Comparison of ENCODE assay signal across 21 cellular contexts in the genomic region with DNA sequence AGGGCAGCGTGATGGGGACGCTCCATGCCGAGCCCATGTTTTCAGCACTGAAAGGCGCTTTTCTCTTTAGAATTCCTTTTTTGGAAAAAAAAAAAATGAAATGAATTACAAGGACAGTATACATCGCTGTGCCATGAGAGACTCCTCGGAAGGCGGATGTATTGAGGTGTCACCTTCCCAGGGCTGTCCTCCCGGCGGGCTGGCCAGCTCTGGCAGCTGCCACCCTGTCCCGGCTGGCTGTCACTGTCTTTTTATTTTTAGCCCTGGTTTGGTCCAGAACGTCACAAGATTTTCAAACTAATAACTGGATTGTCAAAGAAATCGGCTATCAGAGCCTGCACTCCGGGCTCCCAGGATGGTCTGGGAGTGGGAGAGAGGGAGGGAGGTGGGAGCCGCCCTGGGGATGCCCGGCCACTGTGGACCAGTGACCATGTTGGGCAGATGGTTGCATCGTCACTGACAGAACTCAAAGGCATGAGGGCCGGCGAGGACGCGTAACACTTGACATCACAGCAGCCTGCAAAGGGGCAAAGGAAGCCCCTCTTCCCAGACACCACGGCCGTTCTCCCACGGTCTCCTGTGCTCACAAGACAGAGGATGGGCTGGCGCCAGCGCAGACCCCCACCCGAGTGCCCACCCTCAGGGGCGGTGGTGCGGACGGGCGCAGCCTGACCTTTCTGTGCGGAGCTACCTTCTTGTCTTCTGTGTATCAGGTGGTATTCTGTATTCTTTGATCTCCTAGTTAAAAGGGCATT.
DNase-seq lines count a peak whose midpoint lies in the region; ATAC-seq and TF ChIP-seq lines count a peak whose summit lies in the region.
"Had no signal": no experiment of that assay in that cellular context is flagged by ENCODE, and none has a peak within 500 bp of the region (broad histone marks: within the 10 kb centered on the region; RNA-seq: fewer than 3 reads in every experiment).

No MANE protein-coding gene starts in this region.

- H3K36me3 Mint-ChIP-seq in HFFc6 (ENCODE audit: low read depth) = peaks cover 6% of the 10 kb centered on the region
- peaks cover 0 to 27% (median 2%) of the 10 kb centered on the region in 3 donors for H3K36me3 Mint-ChIP-seq in CD8-positive, alpha-beta memory T cell

- DNase-seq in HFFc6 = no peak
- no peak for DNase-seq in breast epithelium (ENCODE audit: low spot score in 2 of 2)
- DNase-seq in heart right ventricle = peak in 1 of 2 donors; percentile 8
- no peak for DNase-seq in osteoblast (ENCODE audit: insufficient read length, low spot score, missing footprints)
- no peak for DNase-seq in GOT3 (lab: John Stamatoyannopoulos, UW)
- no peak for DNase-seq in Peyer's patch
- no peak for DNase-seq in CD8-positive, alpha-beta memory T cell
- DNase-seq: activated CD4-positive, CD25-positive, alpha-beta regulatory T cell treated with anti-CD3 and anti-CD28 coated beads, Interleukin-2, amount 50 U/mL, for 72 hours; activated CD8-positive, alpha-beta T cell treated with anti-CD3 and anti-CD28 coated beads, Interleukin-2, amount 10 ng/mL, durations not matched to agents 7 days and 5 days; KG1; kidney glomerular epithelial cell; mesendoderm; naive thymus-derived CD4-positive, alpha-beta T cell; NCI-H2171; small intestine; SW 1271 had no signal

- peaks cover 10% of the 10 kb centered on the region for H4K20me1 ChIP-seq in osteoblast (ENCODE audit: insufficient read depth, low read length)

- H3K36me3 ChIP-seq in breast epithelium (no peaks in the 10 kb centered on the region), heart right ventricle (peaks cover 0 to 11% (median 0%) of the 10 kb centered on the region in 9 donors), osteoblast (ENCODE audit: insufficient read depth, low read length) (no peaks in the 10 kb centered on the region), Peyer's patch (peaks cover 0 to 3% (median 0%) of the 10 kb centered on the region in 3 donors)
- peaks cover 9% of the 10 kb centered on the region for H3K36me3 ChIP-seq in CD8-positive, alpha-beta memory T cell (ENCODE audit: insufficient read depth, low read length)
- H3K36me3 ChIP-seq: HAP-1 had no signal

- TF ChIP-seq CTCF in HFFc6 (IDR thresholded peaks at IDR 0.05) = no peak
- no peak for TF ChIP-seq CTCF in breast epithelium (IDR thresholded peaks at IDR 0.05)
- no peak for TF ChIP-seq CTCF in heart right ventricle (IDR thresholded peaks at IDR 0.05)
- no peak for TF ChIP-seq CTCF in osteoblast (IDR thresholded peaks at IDR 0.05; ENCODE audit: extremely low read depth, low read depth, low read length)
- TF ChIP-seq CTCF in Peyer's patch (IDR thresholded peaks at IDR 0.05) = no peak

- peaks cover 6% of the 10 kb centered on the region; the same call in 1 of the 2 replicates for H3K9me3 Mint-ChIP-seq in HFFc6
- no peaks in the 10 kb centered on the region for H3K9me3 Mint-ChIP-seq in CD8-positive, alpha-beta memory T cell
- H3K9me3 Mint-ChIP-seq: central memory CD8-positive, alpha-beta T cell; stimulated activated memory B cell treated with anti-CD40 and anti-IgM and Interleukin-4, amounts not matched to agents 10 μg/mL and 1 μg/mL and 100 μg/mL, for 72 hours had no signal

- no peaks in the 10 kb centered on the region for H3K4me1 ChIP-seq in breast epithelium
- peaks cover 5 to 23% (median 16%) of the 10 kb centered on the region in 9 donors for H3K4me1 ChIP-seq in heart right ventricle
- peaks cover 15% of the 10 kb centered on the region for H3K4me1 ChIP-seq in osteoblast (ENCODE audit: insufficient read depth, low read length)
- no peaks in the 10 kb centered on the region for H3K4me1 ChIP-seq in Peyer's patch
- no peaks in the 10 kb centered on the region for H3K4me1 ChIP-seq in CD8-positive, alpha-beta memory T cell (ENCODE audit: insufficient read depth, low read length)
- H3K4me1 ChIP-seq: HAP-1 had no signal

- H2AFZ ChIP-seq in osteoblast (ENCODE audit: low read length) = peak overlapping the region; percentile 89

- H3K4me3 Mint-ChIP-seq in HFFc6 = no peak overlapping the region; the same call in 1 of the 2 replicates
- no peak overlapping the region for H3K4me3 Mint-ChIP-seq in CD8-positive, alpha-beta memory T cell
- H3K4me3 Mint-ChIP-seq: activated CD8-positive, alpha-beta T cell treated with anti-CD3 and anti-CD28 coated beads, Interleukin-2, amount 10 ng/mL, durations not matched to agents 7 days and 5 days; central memory CD8-positive, alpha-beta T cell; naive thymus-derived CD4-positive, alpha-beta T cell; stimulated activated memory B cell treated with anti-CD40 and anti-IgM and Interleukin-4, amounts not matched to agents 10 μg/mL and 1 μg/mL and 100 μg/mL, for 72 hours had no signal

- peaks cover 4 to 8% of the 10 kb centered on the region in 2 donors for H3K9me3 ChIP-seq in breast epithelium
- H3K9me3 ChIP-seq in heart right ventricle = peaks cover 0 to 8% (median 0%) of the 10 kb centered on the region in 11 donors
- no peaks in the 10 kb centered on the region for H3K9me3 ChIP-seq in osteoblast (ENCODE audit: low read depth, low read length)
- no peaks in the 10 kb centered on the region for H3K9me3 ChIP-seq in Peyer's patch
- no peaks in the 10 kb centered on the region for H3K9me3 ChIP-seq in CD8-positive, alpha-beta memory T cell (ENCODE audit: low read length)
- H3K9me3 ChIP-seq: HAP-1 had no signal

- no peaks in the 10 kb centered on the region for H3K79me2 ChIP-seq in osteoblast (ENCODE audit: insufficient read depth, low read length)

- intact Hi-C loops in breast epithelium (cut with DNase I; ENCODE audit: low total_unique reads) (no loop called here), heart right ventricle (cut with DNase I) (no loop called here)

- POLR2A ChIA-PET in CD8-positive, alpha-beta memory T cell (lab: Charles Lee) = no interaction called here

- H3K27ac Mint-ChIP-seq in HFFc6 = peak overlapping the region; percentile 24; the same call in 1 of the 2 replicates
- H3K27ac Mint-ChIP-seq in CD8-positive, alpha-beta memory T cell = no peak overlapping the region
- H3K27ac Mint-ChIP-seq: activated CD8-positive, alpha-beta T cell treated with anti-CD3 and anti-CD28 coated beads, Interleukin-2, amount 10 ng/mL, durations not matched to agents 7 days and 5 days; stimulated activated memory B cell treated with anti-CD40 and anti-IgM and Interleukin-4, amounts not matched to agents 10 μg/mL and 1 μg/mL and 100 μg/mL, for 72 hours had no signal

- H3K4me1 Mint-ChIP-seq in HFFc6 (ENCODE audit: low read depth) = peaks cover 9% of the 10 kb centered on the region
- H3K4me1 Mint-ChIP-seq in CD8-positive, alpha-beta memory T cell = peaks cover 0 to 3% (median 2%) of the 10 kb centered on the region in 3 donors

- H3K27ac ChIP-seq in breast epithelium = no peak overlapping the region
- peak overlapping the region in 3 of 10 donors; percentile 7 to 65 (median 27) for H3K27ac ChIP-seq in heart right ventricle
- peak overlapping the region; percentile 60 for H3K27ac ChIP-seq in osteoblast (ENCODE audit: low read depth, low read length)
- H3K27ac ChIP-seq in Peyer's patch = no peak overlapping the region
- H3K27ac ChIP-seq in CD8-positive, alpha-beta memory T cell (ENCODE audit: low read depth, low read length) = no peak overlapping the region
- H3K27ac ChIP-seq: epithelial cell of prostate had no signal

- H3K4me3 ChIP-seq in breast epithelium = peak overlapping the region in 2 of 3 donors; percentile 36 to 58
- H3K4me3 ChIP-seq in heart right ventricle = peak overlapping the region in 6 of 10 donors; percentile 16 to 41 (median 27)
- peak overlapping the region; percentile 75 for H3K4me3 ChIP-seq in osteoblast (ENCODE audit: insufficient read depth, low read length)
- no peak overlapping the region for H3K4me3 ChIP-seq in Peyer's patch
- no peak overlapping the region for H3K4me3 ChIP-seq in CD8-positive, alpha-beta memory T cell (ENCODE audit: low read length)
- H3K4me3 ChIP-seq: HAP-1 had no signal

- peaks cover 4% of the 10 kb centered on the region for H3K27me3 Mint-ChIP-seq in HFFc6 (ENCODE audit: insufficient read depth)
- peaks cover 0 to 2% of the 10 kb centered on the region in 2 donors for H3K27me3 Mint-ChIP-seq in CD8-positive, alpha-beta memory T cell
- H3K27me3 Mint-ChIP-seq: central memory CD8-positive, alpha-beta T cell; naive thymus-derived CD4-positive, alpha-beta T cell; stimulated activated memory B cell treated with anti-CD40 and anti-IgM and Interleukin-4, amounts not matched to agents 10 μg/mL and 1 μg/mL and 100 μg/mL, for 72 hours had no signal

- TF ChIP-seq POLR2A in breast epithelium (IDR thresholded peaks at IDR 0.05) (no peak), Peyer's patch (IDR thresholded peaks at IDR 0.05) (no peak)

- ATAC-seq in heart right ventricle (peak; percentile 32 to 74 (median 44)), HG02759 (IDR thresholded peaks at IDR 0.05; ENCODE audit: unreplicated experiment) (no peak)
- ATAC-seq: activated CD8-positive, alpha-beta T cell treated with anti-CD3 and anti-CD28 coated beads, Interleukin-2, amount 10 ng/mL, durations not matched to agents 7 days and 5 days; naive thymus-derived CD4-positive, alpha-beta T cell; stimulated activated memory B cell treated with anti-CD40 and anti-IgM and Interleukin-4, amounts not matched to agents 10 μg/mL and 1 μg/mL and 100 μg/mL, for 72 hours had no signal

- CTCF ChIA-PET in CD8-positive, alpha-beta memory T cell (lab: Charles Lee) = no interaction called here

- 71 to 74% methylated on average over 31 of the region's 31 CpGs for WGBS in heart right ventricle, 2 donors

- H3K4me2 ChIP-seq in osteoblast (ENCODE audit: insufficient read depth, low read length) = peak overlapping the region; percentile 89

- H3K27me3 ChIP-seq in breast epithelium = no peaks in the 10 kb centered on the region
- H3K27me3 ChIP-seq in heart right ventricle = no peaks in the 10 kb centered on the region
- H3K27me3 ChIP-seq in osteoblast (ENCODE audit: insufficient read depth, low read length) = no peaks in the 10 kb centered on the region
- no peaks in the 10 kb centered on the region for H3K27me3 ChIP-seq in Peyer's patch
- no peaks in the 10 kb centered on the region for H3K27me3 ChIP-seq in CD8-positive, alpha-beta memory T cell (ENCODE audit: insufficient read depth, low read length, poor library complexity, severe bottlenecking)

Comparison
In these comparisons a context has a peak if more than half of its experiments do, and no peak if none do; other contexts are left out.
1. H3K4me3 ChIP-seq: peak in breast epithelium (2 of 3), heart right ventricle (6 of 10) and osteoblast (single experiment); none in Peyer's patch (0 of 4) and CD8-positive, alpha-beta memory T cell (single experiment).